Comparison of ENCODE assay signal across 8 cellular contexts in genomic region chr3:48130321-48130881, GRCh38.
A peak's percentile ranks its signal among the peaks of the same experiment; 100 is the strongest.
DNase-seq lines count a peak whose midpoint lies in the region; ATAC-seq and TF ChIP-seq lines count a peak whose summit lies in the region.

No MANE protein-coding gene starts in this region.

- H3K36me3 Mint-ChIP-seq in stimulated activated memory B cell treated with anti-CD40 and anti-IgM and Interleukin-4, amounts not matched to agents 10 μg/mL and 1 μg/mL and 100 μg/mL, for 72 hours, result no peaks in the 10 kb centered on the region

- DNase-seq in GM04503 (ENCODE audit: low read depth) (peak; percentile 45), brain microvascular endothelial cell (peak; percentile 94), kidney tubule cell (ENCODE audit: low spot score) (peak; percentile 47), skeletal muscle cell (ENCODE audit: low read depth) (peak; percentile 85), NCI-H1105 treated with DMSO at 0.1 percent for 48 hours (lab: John Stamatoyannopoulos, UW) (no peak)
- DNase-seq in central memory CD4-positive, alpha-beta T cell, result no peak

- H3K27ac ChIP-seq in brain microvascular endothelial cell, result peak overlapping the region; percentile 81

- H3K27ac Mint-ChIP-seq in stimulated activated memory B cell treated with anti-CD40 and anti-IgM and Interleukin-4, amounts not matched to agents 10 μg/mL and 1 μg/mL and 100 μg/mL, for 72 hours, result no peak overlapping the region

- H3K27me3 Mint-ChIP-seq in stimulated activated memory B cell treated with anti-CD40 and anti-IgM and Interleukin-4, amounts not matched to agents 10 μg/mL and 1 μg/mL and 100 μg/mL, for 72 hours, result no peaks in the 10 kb centered on the region

- no peak for ATAC-seq in GM21423 (IDR thresholded peaks at IDR 0.05; ENCODE audit: unreplicated experiment)
- ATAC-seq in stimulated activated memory B cell treated with anti-CD40 and anti-IgM and Interleukin-4, amounts not matched to agents 10 μg/mL and 1 μg/mL and 100 μg/mL, for 72 hours, result no peak

- peaks cover 17% of the 10 kb centered on the region for H3K4me1 Mint-ChIP-seq in stimulated activated memory B cell treated with anti-CD40 and anti-IgM and Interleukin-4, amounts not matched to agents 10 μg/mL and 1 μg/mL and 100 μg/mL, for 72 hours

- H3K4me3 Mint-ChIP-seq in stimulated activated memory B cell treated with anti-CD40 and anti-IgM and Interleukin-4, amounts not matched to agents 10 μg/mL and 1 μg/mL and 100 μg/mL, for 72 hours, result no peak overlapping the region

- H3K27me3 ChIP-seq in brain microvascular endothelial cell (replicated peaks), result no peaks in the 10 kb centered on the region

- no peak for TF ChIP-seq CTCF in brain microvascular endothelial cell (IDR thresholded peaks at IDR 0.05; ENCODE audit: low read depth, low read length, missing control alignments)

- no peaks in the 10 kb centered on the region for H3K36me3 ChIP-seq in brain microvascular endothelial cell (replicated peaks)

- H3K4me3 ChIP-seq in brain microvascular endothelial cell (ENCODE audit: low read depth, low read length) (no peak overlapping the region), skeletal muscle cell (ENCODE audit: low read depth, low read length) (no peak overlapping the region)

- no peaks in the 10 kb centered on the region for H3K9me3 Mint-ChIP-seq in stimulated activated memory B cell treated with anti-CD40 and anti-IgM and Interleukin-4, amounts not matched to agents 10 μg/mL and 1 μg/mL and 100 μg/mL, for 72 hours

- in situ Hi-C loops in brain microvascular endothelial cell (cut with HindIII; ENCODE audit: low pct_ligation_motif_present, low sequenced_read_pairs), result no loop called here

Comparison
In these comparisons a context has a peak if more than half of its experiments do, and no peak if none do; other contexts are left out.
1. DNase-seq: peak in GM04503 (single experiment), brain microvascular endothelial cell (single experiment), kidney tubule cell (single experiment) and skeletal muscle cell (single experiment); none in NCI-H1105 treated with DMSO at 0.1 percent for 48 hours (single experiment) and central memory CD4-positive, alpha-beta T cell (single experiment).